In the genomic region with DNA sequence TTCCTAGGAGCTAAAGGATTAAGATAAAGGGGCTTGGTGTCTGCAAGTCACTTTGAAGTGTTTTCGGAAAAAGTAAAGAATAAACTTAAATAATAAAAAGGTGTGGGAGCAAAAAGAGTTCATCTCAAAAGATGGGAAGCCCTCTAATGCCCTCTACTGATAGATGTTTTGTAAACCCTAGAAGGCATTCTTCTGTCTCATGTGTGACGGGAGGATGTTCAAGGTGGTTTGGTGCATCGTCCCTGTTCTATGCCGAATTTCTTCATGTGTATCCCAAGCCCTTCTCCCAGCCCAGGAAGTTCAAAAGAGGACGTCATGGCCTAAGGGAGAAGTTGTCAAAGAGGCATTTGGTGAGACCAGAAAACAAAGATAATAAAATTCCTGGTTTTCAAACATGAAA, we compare ENCODE assay signal across 10 cellular contexts. TPM values are rescaled to one million over a fixed set of nuclear protein-coding genes. Genes with fewer than 3 reads are reported as not detected.
DNase-seq lines count a peak whose midpoint lies in the region; ATAC-seq and TF ChIP-seq lines count a peak whose summit lies in the region.
"Had no signal": no experiment of that assay in that cellular context is flagged by ENCODE, and none has a peak within 500 bp of the region (broad histone marks: within the 10 kb centered on the region; RNA-seq: fewer than 3 reads in every experiment).

No MANE protein-coding gene starts in this region.

- peaks cover 8% of the 10 kb centered on the region for H3K36me3 ChIP-seq in CD4-positive, CD25-positive, alpha-beta regulatory T cell (ENCODE audit: control insufficient read depth, insufficient read depth, low read length)

- in situ Hi-C loops in GM13977 (cut with MboI; ENCODE audit: low pct_unique_long_range_greater_than_20kb, low sequenced_read_pairs, unreplicated experiment) = no loop called here

- no peak for ATAC-seq in CD4-positive, CD25-positive, alpha-beta regulatory T cell (ENCODE audit: low read depth in 2 of 2)
- ATAC-seq in GM21723 (IDR thresholded peaks at IDR 0.05; ENCODE audit: unreplicated experiment) = no peak
- no peak for ATAC-seq in HG03565 (IDR thresholded peaks at IDR 0.05; ENCODE audit: unreplicated experiment)

- H3K9me3 Mint-ChIP-seq in CD4-positive, CD25-positive, alpha-beta regulatory T cell = no peaks in the 10 kb centered on the region
- H3K9me3 Mint-ChIP-seq: activated CD4-positive, alpha-beta T cell treated with anti-CD3 and anti-CD28 coated beads, Interleukin-2, amount 10 ng/mL, durations not matched to agents 24 days and 14 days had no signal

- peaks cover 11% of the 10 kb centered on the region for H3K36me3 Mint-ChIP-seq in CD4-positive, CD25-positive, alpha-beta regulatory T cell

- H3K4me3 ChIP-seq in CD4-positive, CD25-positive, alpha-beta regulatory T cell (ENCODE audit: low read depth, low read length) = no peak overlapping the region
- no peak overlapping the region for H3K4me3 ChIP-seq in fibroblast of mammary gland (ENCODE audit: control insufficient read depth, low read depth, low read length)

- H3K27ac ChIP-seq in CD4-positive, CD25-positive, alpha-beta regulatory T cell (ENCODE audit: insufficient read depth, low read length, poor library complexity, severe bottlenecking) = no peak overlapping the region
- H3K27ac ChIP-seq: HL-60 had no signal

- no peaks in the 10 kb centered on the region for H3K4me1 Mint-ChIP-seq in CD4-positive, CD25-positive, alpha-beta regulatory T cell

- H3K4me3 Mint-ChIP-seq in CD4-positive, CD25-positive, alpha-beta regulatory T cell = no peak overlapping the region
- H3K4me3 Mint-ChIP-seq: activated CD4-positive, alpha-beta T cell treated with anti-CD3 and anti-CD28 coated beads, Interleukin-2, amount 10 ng/mL, durations not matched to agents 24 days and 14 days had no signal

- no peaks in the 10 kb centered on the region for H3K27me3 ChIP-seq in CD4-positive, CD25-positive, alpha-beta regulatory T cell (ENCODE audit: control insufficient read depth, insufficient read depth, low read length)

- H3K27ac Mint-ChIP-seq in CD4-positive, CD25-positive, alpha-beta regulatory T cell = no peak overlapping the region
- H3K27ac Mint-ChIP-seq: activated CD4-positive, alpha-beta T cell treated with anti-CD3 and anti-CD28 coated beads, Interleukin-2, amount 10 ng/mL, durations not matched to agents 24 days and 14 days had no signal

- DNase-seq in CD4-positive, CD25-positive, alpha-beta regulatory T cell = peak in 2 of 3 donors; percentile 7 to 38
- DNase-seq in GM13977 (ENCODE audit: low spot score) (peak; percentile 62), OCI-M1 (lab: John Stamatoyannopoulos, UW) (peak; percentile 42), fibroblast of mammary gland (ENCODE audit: low read depth) (peak; percentile 35), NCI-H2081 (lab: John Stamatoyannopoulos, UW) (no peak)
- no peak for DNase-seq in activated T-cell treated with anti-CD3 and anti-CD28 coated beads, Interleukin-2, amount 50 U/mL, for 48 hours
- DNase-seq: activated CD4-positive, alpha-beta T cell treated with anti-CD3 and anti-CD28 coated beads, Interleukin-2, amount 10 ng/mL, durations not matched to agents 24 days and 14 days had no signal

- TF ChIP-seq CTCF in GM13977 (IDR thresholded peaks at IDR 0.05; ENCODE audit: extremely low read depth, insufficient read depth, missing control alignments) (peak; percentile 45), fibroblast of mammary gland (conservative IDR thresholded peaks at IDR 0.05; ENCODE audit: control insufficient read depth, insufficient read depth, low read depth, low read length) (peak; percentile 26)

- no peaks in the 10 kb centered on the region for H3K4me1 ChIP-seq in CD4-positive, CD25-positive, alpha-beta regulatory T cell (ENCODE audit: control insufficient read depth, insufficient read depth, low read length, poor library complexity, severe bottlenecking)

- H3K27me3 Mint-ChIP-seq in CD4-positive, CD25-positive, alpha-beta regulatory T cell = no peaks in the 10 kb centered on the region
- H3K27me3 Mint-ChIP-seq: activated CD4-positive, alpha-beta T cell treated with anti-CD3 and anti-CD28 coated beads, Interleukin-2, amount 10 ng/mL, durations not matched to agents 24 days and 14 days had no signal

- H3K9me3 ChIP-seq in CD4-positive, CD25-positive, alpha-beta regulatory T cell (ENCODE audit: control insufficient read depth in 2 of 2, low read length in 2 of 2) = no peaks in the 10 kb centered on the region

RNA-seq across cellular contexts. Expression of gene CCK, which starts 37.2 kb away (rescaled TPM):
- not detected for total RNA-seq in CD4-positive, CD25-positive, alpha-beta regulatory T cell
- polyA plus RNA-seq in CD4-positive, CD25-positive, alpha-beta regulatory T cell = not detected
- total RNA-seq: activated CD4-positive, alpha-beta T cell treated with anti-CD3 and anti-CD28 coated beads, Interleukin-2, amount 10 ng/mL, durations not matched to agents 24 days and 14 days had no signal

Comparison
In these comparisons a context has a peak if more than half of its experiments do, and no peak if none do; other contexts are left out.
1. DNase-seq: peak in CD4-positive, CD25-positive, alpha-beta regulatory T cell (2 of 3), GM13977 (single experiment), OCI-M1 (single experiment) and fibroblast of mammary gland (single experiment); none in NCI-H2081 (0 of 2) and activated T-cell treated with anti-CD3 and anti-CD28 coated beads, Interleukin-2, amount 50 U/mL, for 48 hours (0 of 2).